In genomic region chr5:62326302-62326701, GRCh38 we compare ENCODE assay signal across 12 cellular contexts. TPM values are rescaled to one million over a fixed set of nuclear protein-coding genes. Genes with fewer than 3 reads are reported as not detected.
DNase-seq lines count a peak whose midpoint lies in the region; ATAC-seq and TF ChIP-seq lines count a peak whose summit lies in the region.
"Had no signal": no experiment of that assay in that cellular context is flagged by ENCODE, and none has a peak within 500 bp of the region (broad histone marks: within the 10 kb centered on the region; RNA-seq: fewer than 3 reads in every experiment).

No MANE protein-coding gene starts in this region.

- H3K36me3 ChIP-seq in OCI-LY1 (ENCODE audit: insufficient read depth, low read length), result peaks cover 14% of the 10 kb centered on the region

- intact Hi-C loops in Right ventricle myocardium superior (cut with DNase I), result no loop called here

- H3K4me1 Mint-ChIP-seq in activated CD4-positive, alpha-beta T cell treated with anti-CD3 and anti-CD28 coated beads, Interleukin-2, amount 10 ng/mL, durations not matched to agents 7 days and 5 days, result peaks cover 60% of the 10 kb centered on the region

- H3K27me3 ChIP-seq in OCI-LY1 (ENCODE audit: insufficient read depth, low read length), result no peaks in the 10 kb centered on the region
- H3K27me3 ChIP-seq: hepatocyte had no signal

- H3K4me3 ChIP-seq in OCI-LY1 (ENCODE audit: low read depth, low read length, poor library complexity, severe bottlenecking), result no peak overlapping the region
- H3K4me3 ChIP-seq: hepatocyte had no signal

- TF ChIP-seq CTCF in OCI-LY1 (IDR thresholded peaks at IDR 0.05; ENCODE audit: low read length), result no peak

- H3K79me2 ChIP-seq in OCI-LY1 (ENCODE audit: insufficient read depth, low read length), result peaks cover 79% of the 10 kb centered on the region

- no peak overlapping the region for H3K9ac ChIP-seq in OCI-LY1 (ENCODE audit: low read length)

- H3F3A ChIP-seq in OCI-LY1 (ENCODE audit: insufficient read depth, low read length), result no peaks in the 10 kb centered on the region; the same call in 1 of the 2 replicates

- H3K9me3 Mint-ChIP-seq in activated CD4-positive, alpha-beta T cell treated with anti-CD3 and anti-CD28 coated beads, Interleukin-2, amount 10 ng/mL, durations not matched to agents 7 days and 5 days, result no peaks in the 10 kb centered on the region
- H3K9me3 Mint-ChIP-seq: HFFc6 had no signal

- H3K9me3 ChIP-seq in OCI-LY1 (ENCODE audit: low read length), result no peaks in the 10 kb centered on the region

- DNase-seq in activated CD4-positive, alpha-beta T cell treated with anti-CD3 and anti-CD28 coated beads, Interleukin-2, amount 10 ng/mL, durations not matched to agents 7 days and 5 days, result no peak
- no peak for DNase-seq in activated CD4-positive, alpha-beta T cell treated with anti-CD3 and anti-CD28 coated beads, Interleukin-2, amount 50 U/mL, for 4 hours
- no peak for DNase-seq in stimulated activated naive CD8-positive, alpha-beta T cell treated with anti-CD3 and anti-CD28 coated beads, Interleukin-15, Interleukin-2, amounts not matched to agents 100 U/mL and 50 U/mL, for 24 hours
- DNase-seq in Right ventricle myocardium superior (no peak), NCI-H2081 treated with DMSO at 0.1 percent for 48 hours (lab: John Stamatoyannopoulos, UW) (no peak)
- DNase-seq: activated CD8-positive, alpha-beta memory T cell treated with anti-CD3 and anti-CD28 coated beads, Interleukin-2, amount 50 U/mL, for 48 hours; HFFc6; NCI-H1436 had no signal

- H3K9me2 ChIP-seq in OCI-LY1 (ENCODE audit: low read depth, low read length), result no peaks in the 10 kb centered on the region

- POLR2A ChIA-PET in activated CD4-positive, alpha-beta T cell treated with anti-CD3 and anti-CD28 coated beads, Interleukin-2, amount 10 ng/mL, durations not matched to agents 7 days and 5 days (lab: Charles Lee), result no interaction called here

- H2AFZ ChIP-seq in OCI-LY1 (ENCODE audit: low read length), result no peak overlapping the region
- H2AFZ ChIP-seq: hepatocyte had no signal

- H3K36me3 Mint-ChIP-seq in activated CD4-positive, alpha-beta T cell treated with anti-CD3 and anti-CD28 coated beads, Interleukin-2, amount 10 ng/mL, durations not matched to agents 7 days and 5 days (ENCODE audit: low read depth), result peaks cover 43% of the 10 kb centered on the region

- no peaks in the 10 kb centered on the region for H3K27me3 Mint-ChIP-seq in activated CD4-positive, alpha-beta T cell treated with anti-CD3 and anti-CD28 coated beads, Interleukin-2, amount 10 ng/mL, durations not matched to agents 7 days and 5 days

- H3K4me2 ChIP-seq in OCI-LY1 (ENCODE audit: low read length), result no peak overlapping the region
- H3K4me2 ChIP-seq: hepatocyte had no signal

- CTCF ChIA-PET in activated CD4-positive, alpha-beta T cell treated with anti-CD3 and anti-CD28 coated beads, Interleukin-2, amount 10 ng/mL, durations not matched to agents 7 days and 5 days (lab: Charles Lee), result interaction anchor here (1.2 kb wide), 1 partner anchor 20 kb away, joined by 3 read pairs; the partner anchor contains the start of gene KIF2A

- peaks cover 73% of the 10 kb centered on the region for H3K4me1 ChIP-seq in OCI-LY1 (ENCODE audit: insufficient read depth, low read length, severe bottlenecking)

- no peak overlapping the region for H3K4me3 Mint-ChIP-seq in activated CD4-positive, alpha-beta T cell treated with anti-CD3 and anti-CD28 coated beads, Interleukin-2, amount 10 ng/mL, durations not matched to agents 7 days and 5 days
- H3K4me3 Mint-ChIP-seq: HFFc6 had no signal

- H3K27ac Mint-ChIP-seq in activated CD4-positive, alpha-beta T cell treated with anti-CD3 and anti-CD28 coated beads, Interleukin-2, amount 10 ng/mL, durations not matched to agents 7 days and 5 days, result peak overlapping the region; percentile 39
- H3K27ac Mint-ChIP-seq: HFFc6 had no signal

- peak overlapping the region; percentile 61 for H3K27ac ChIP-seq in OCI-LY1 (ENCODE audit: low read depth, low read length, poor library complexity, severe bottlenecking)
- H3K27ac ChIP-seq: hepatocyte had no signal

- no peaks in the 10 kb centered on the region for H4K20me1 ChIP-seq in OCI-LY1 (ENCODE audit: insufficient read depth, low read length)

- peak; percentile 63 for ATAC-seq in HG02884 (IDR thresholded peaks at IDR 0.05; ENCODE audit: unreplicated experiment)
- ATAC-seq in stimulated activated naive CD8-positive, alpha-beta T cell treated with anti-CD3 and anti-CD28 coated beads, Interleukin-15, Interleukin-2, amounts not matched to agents 100 U/mL and 50 U/mL, for 24 hours, result peak; percentile 49
- ATAC-seq in HG02642 (IDR thresholded peaks at IDR 0.05; ENCODE audit: poor library complexity, unreplicated experiment), result no peak
- ATAC-seq in Right ventricle myocardium superior (ENCODE audit: poor library complexity), result no peak

RNA-seq across cellular contexts. Expression of gene KIF2A, which starts 20.3 kb away (rescaled TPM):
- total RNA-seq in activated CD4-positive, alpha-beta T cell treated with anti-CD3 and anti-CD28 coated beads, Interleukin-2, amount 10 ng/mL, durations not matched to agents 7 days and 5 days, result 100 to 1,000 TPM; 151 to 204 TPM
- 10.6 TPM for total RNA-seq in Right ventricle myocardium superior

Comparison
In these comparisons a context has a peak if more than half of its experiments do, and no peak if none do; other contexts are left out.
1. ATAC-seq: peak in HG02884 (single experiment) and stimulated activated naive CD8-positive, alpha-beta T cell treated with anti-CD3 and anti-CD28 coated beads, Interleukin-15, Interleukin-2, amounts not matched to agents 100 U/mL and 50 U/mL, for 24 hours (single experiment); none in HG02642 (single experiment) and Right ventricle myocardium superior (single experiment).
2. RNA of gene KIF2A, which starts 20.3 kb away (total RNA-seq): 151 to 204 TPM in activated CD4-positive, alpha-beta T cell treated with anti-CD3 and anti-CD28 coated beads, Interleukin-2, amount 10 ng/mL, durations not matched to agents 7 days and 5 days; 10.6 TPM in Right ventricle myocardium superior (single experiment); every median in the first group is over 10 times any median in the second.